In the genomic region with DNA sequence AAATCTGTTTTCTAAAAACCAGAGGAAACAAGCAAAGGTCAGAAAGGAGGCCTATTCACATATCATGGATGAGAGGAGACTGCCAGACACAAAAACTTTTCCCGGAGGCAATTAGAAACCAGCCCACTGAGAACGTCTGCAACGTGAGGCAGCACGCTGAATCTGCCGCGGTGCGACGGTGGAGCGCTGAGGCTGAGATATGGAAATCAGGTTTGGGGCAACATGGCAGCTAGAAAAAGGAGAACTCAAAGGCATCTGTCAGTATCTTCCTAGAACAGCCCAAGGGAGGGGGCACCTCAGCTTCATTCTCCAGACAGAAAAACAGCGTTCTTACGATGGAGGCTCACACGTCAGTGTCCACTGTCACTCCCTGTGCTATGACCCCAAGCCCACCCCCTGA, we compare ENCODE assay signal across 26 cellular contexts. TPM values are rescaled to one million over a fixed set of nuclear protein-coding genes. Genes with fewer than 3 reads are reported as not detected.
A peak's percentile ranks its signal among the peaks of the same experiment; 100 is the strongest.
DNase-seq lines count a peak whose midpoint lies in the region; ATAC-seq and TF ChIP-seq lines count a peak whose summit lies in the region.
"Had no signal": no experiment of that assay in that cellular context is flagged by ENCODE, and none has a peak within 500 bp of the region (broad histone marks: within the 10 kb centered on the region; RNA-seq: fewer than 3 reads in every experiment).

No MANE protein-coding gene starts in this region.

- TF ChIP-seq CTCF in left lung (IDR thresholded peaks at IDR 0.05) = no peak

- H4K8ac ChIP-seq in neuronal stem cell (ENCODE audit: low read depth, low read length) = no peak overlapping the region

- H3K4me3 ChIP-seq in neuronal stem cell (ENCODE audit: low read length in 2 of 2) (peak overlapping the region in 1 of 2 donors; percentile 20), left lung (no peak overlapping the region)
- H3K4me3 ChIP-seq: GM23248, ovary, transverse colon had no signal

- H3K4ac ChIP-seq in neuronal stem cell (ENCODE audit: low read length) = no peak overlapping the region

- H2BK120ac ChIP-seq in neuronal stem cell (ENCODE audit: low read depth, low read length) = no peak overlapping the region

- POLR2A ChIA-PET in activated CD4-positive, alpha-beta memory T cell treated with anti-CD3 and anti-CD28 coated beads, Interleukin-2, amount 10 ng/mL, durations not matched to agents 7 days and 5 days (lab: Charles Lee) = no interaction called here

- intact Hi-C loops in activated naive CD4-positive, alpha-beta T cell treated with anti-CD3 and anti-CD28 coated beads for 36 hours (cut with micrococcal nuclease) = loop anchor here (10.0 kb wide), 2 partner anchors 643 to 733 kb away; a partner anchor contains a TSS
- intact Hi-C loops in left lung (cut with DNase I) = no loop called here

- no peak overlapping the region for H2BK12ac ChIP-seq in neuronal stem cell (ENCODE audit: low read length)

- peaks cover 66% of the 10 kb centered on the region for H3K4me1 Mint-ChIP-seq in activated naive CD4-positive, alpha-beta T cell treated with anti-CD3 and anti-CD28 coated beads for 36 hours (ENCODE audit: low read depth)
- peaks cover 74% of the 10 kb centered on the region for H3K4me1 Mint-ChIP-seq in activated CD4-positive, alpha-beta memory T cell treated with anti-CD3 and anti-CD28 coated beads, Interleukin-2, amount 10 ng/mL, durations not matched to agents 7 days and 5 days

- H3K4me1 ChIP-seq in neuronal stem cell (ENCODE audit: control insufficient read depth in 2 of 2, insufficient read depth in 1 of 2, low read depth in 1 of 2, low read length in 2 of 2) (peaks cover 2 to 16% of the 10 kb centered on the region in 2 donors), left lung (peaks cover 21 to 43% of the 10 kb centered on the region in 2 donors)

- DNase-seq in activated naive CD4-positive, alpha-beta T cell treated with anti-CD3 and anti-CD28 coated beads for 36 hours = no peak
- DNase-seq in activated naive CD4-positive, alpha-beta T cell treated with Interleukin-2 at 50 U/mL for 16 hours = no peak
- DNase-seq in activated CD4-positive, alpha-beta memory T cell treated with anti-CD3 and anti-CD28 coated beads, Interleukin-2, amount 10 ng/mL, durations not matched to agents 7 days and 5 days = no peak
- DNase-seq in neuronal stem cell (ENCODE audit: low spot score) = no peak
- DNase-seq in left lung = no peak
- DNase-seq: activated CD8-positive, alpha-beta memory T cell treated with anti-CD3 and anti-CD28 coated beads, Interleukin-2, amount 50 U/mL, for 48 hours; activated effector memory CD4-positive, alpha-beta T cell treated with Interleukin-2 at 50 U/mL for 16 hours; BE2C; caudate nucleus; DMS 273 treated with DMSO at 0.1 percent for 48 hours; effector memory CD8-positive, alpha-beta T cell; erythroblast; GM23248; IMR-90; left colon; mammary epithelial cell; NCI-H2107; NCI-H446; NCI-H748 treated with DMSO at 0.1 percent for 48 hours; nephron progenitor cell; ovary; Right ventricle myocardium superior; stimulated activated CD4-positive, alpha-beta T cell treated with anti-CD3 and anti-CD28 coated beads, Interleukin-15, amount 100 ng/mL, for 24 hours; transverse colon had no signal

- CTCF ChIA-PET in activated naive CD4-positive, alpha-beta T cell treated with anti-CD3 and anti-CD28 coated beads for 36 hours (lab: Charles Lee) = no interaction called here
- CTCF ChIA-PET in activated CD4-positive, alpha-beta memory T cell treated with anti-CD3 and anti-CD28 coated beads, Interleukin-2, amount 10 ng/mL, durations not matched to agents 7 days and 5 days (lab: Charles Lee) = no interaction called here

- no peak for ATAC-seq in left lung
- ATAC-seq: effector memory CD8-positive, alpha-beta T cell; left colon; stimulated activated memory B cell treated with anti-CD40 and anti-IgM and Interleukin-4, amounts not matched to agents 10 μg/mL and 1 μg/mL and 100 μg/mL, for 72 hours had no signal

- peaks cover 50% of the 10 kb centered on the region for H3K36me3 Mint-ChIP-seq in activated naive CD4-positive, alpha-beta T cell treated with anti-CD3 and anti-CD28 coated beads for 36 hours (ENCODE audit: low read depth)
- H3K36me3 Mint-ChIP-seq in activated CD4-positive, alpha-beta memory T cell treated with anti-CD3 and anti-CD28 coated beads, Interleukin-2, amount 10 ng/mL, durations not matched to agents 7 days and 5 days (ENCODE audit: low read depth) = peaks cover 66% of the 10 kb centered on the region

- no peak overlapping the region for H3K18ac ChIP-seq in neuronal stem cell (ENCODE audit: low read length)

- H3K27ac Mint-ChIP-seq in activated naive CD4-positive, alpha-beta T cell treated with anti-CD3 and anti-CD28 coated beads for 36 hours = peak overlapping the region; percentile 54
- peak overlapping the region; percentile 67 for H3K27ac Mint-ChIP-seq in activated CD4-positive, alpha-beta memory T cell treated with anti-CD3 and anti-CD28 coated beads, Interleukin-2, amount 10 ng/mL, durations not matched to agents 7 days and 5 days
- H3K27ac Mint-ChIP-seq: effector memory CD8-positive, alpha-beta T cell; nephron progenitor cell; stimulated activated memory B cell treated with anti-CD40 and anti-IgM and Interleukin-4, amounts not matched to agents 10 μg/mL and 1 μg/mL and 100 μg/mL, for 72 hours had no signal

- H2AFZ ChIP-seq in neuronal stem cell (ENCODE audit: low read length) = peak overlapping the region; percentile 48
- H2AFZ ChIP-seq: GM23248 had no signal

- no peak overlapping the region for H3K9ac ChIP-seq in neuronal stem cell (ENCODE audit: low read depth, low read length, poor library complexity)
- H3K9ac ChIP-seq: GM23248 had no signal

- WGBS in neuronal stem cell (ENCODE audit: extremely low coverage in 2 of 2, insufficient read length in 2 of 2, insufficient replicate concordance in 1 of 2), 2 donors = no CpG with 5 or more reads among the region's 12 CpGs

- no peaks in the 10 kb centered on the region for H3K27me3 ChIP-seq in neuronal stem cell (ENCODE audit: control insufficient read depth in 3 of 3, insufficient read depth in 3 of 3, low read depth in 1 of 3, low read length in 3 of 3)
- H3K27me3 ChIP-seq in left lung = no peaks in the 10 kb centered on the region
- H3K27me3 ChIP-seq: BE2C, ovary, transverse colon had no signal

- H3K9me3 Mint-ChIP-seq in activated naive CD4-positive, alpha-beta T cell treated with anti-CD3 and anti-CD28 coated beads for 36 hours = no peaks in the 10 kb centered on the region
- H3K9me3 Mint-ChIP-seq in activated CD4-positive, alpha-beta memory T cell treated with anti-CD3 and anti-CD28 coated beads, Interleukin-2, amount 10 ng/mL, durations not matched to agents 7 days and 5 days = no peaks in the 10 kb centered on the region
- H3K9me3 Mint-ChIP-seq: effector memory CD8-positive, alpha-beta T cell; nephron progenitor cell; stimulated activated memory B cell treated with anti-CD40 and anti-IgM and Interleukin-4, amounts not matched to agents 10 μg/mL and 1 μg/mL and 100 μg/mL, for 72 hours had no signal

- H3K79me1 ChIP-seq in neuronal stem cell (ENCODE audit: low read depth, low read length) = peaks cover 3% of the 10 kb centered on the region

- H2AK5ac ChIP-seq in neuronal stem cell (ENCODE audit: low read depth, low read length) = no peak overlapping the region

- H2BK5ac ChIP-seq in neuronal stem cell (ENCODE audit: low read length) = no peak overlapping the region

- no peak overlapping the region for H3K4me2 ChIP-seq in neuronal stem cell (ENCODE audit: insufficient read depth, low read length, poor library complexity, severe bottlenecking)

- no peaks in the 10 kb centered on the region for H3K27me3 Mint-ChIP-seq in activated naive CD4-positive, alpha-beta T cell treated with anti-CD3 and anti-CD28 coated beads for 36 hours (ENCODE audit: low read depth)
- no peaks in the 10 kb centered on the region for H3K27me3 Mint-ChIP-seq in activated CD4-positive, alpha-beta memory T cell treated with anti-CD3 and anti-CD28 coated beads, Interleukin-2, amount 10 ng/mL, durations not matched to agents 7 days and 5 days
- H3K27me3 Mint-ChIP-seq: effector memory CD8-positive, alpha-beta T cell; stimulated activated memory B cell treated with anti-CD40 and anti-IgM and Interleukin-4, amounts not matched to agents 10 μg/mL and 1 μg/mL and 100 μg/mL, for 72 hours had no signal

- peaks cover 11 to 50% of the 10 kb centered on the region in 2 donors for H3K36me3 ChIP-seq in neuronal stem cell (replicated peaks in 1 of 2; ENCODE audit: control insufficient read depth in 2 of 2, insufficient read depth in 2 of 2, low read length in 2 of 2)
- H3K36me3 ChIP-seq in left lung = peaks cover 5 to 50% of the 10 kb centered on the region in 2 donors
- H3K36me3 ChIP-seq: ovary had no signal

- no peak overlapping the region for H3K27ac ChIP-seq in neuronal stem cell (replicated peaks; ENCODE audit: low read length)
- H3K27ac ChIP-seq in left lung = no peak overlapping the region
- H3K27ac ChIP-seq: GM23248, ovary, transverse colon had no signal

- H3K9me3 ChIP-seq in neuronal stem cell (replicated peaks in 1 of 2; ENCODE audit: control insufficient read depth in 2 of 2, insufficient read depth in 1 of 2, low read depth in 1 of 2, low read length in 2 of 2) = peaks cover 0 to 16% of the 10 kb centered on the region in 2 donors
- H3K9me3 ChIP-seq in left lung = no peaks in the 10 kb centered on the region
- H3K9me3 ChIP-seq: BE2C, ovary, transverse colon had no signal

- H3K14ac ChIP-seq in neuronal stem cell (ENCODE audit: low read length) = no peak overlapping the region

- no peak overlapping the region for H4K91ac ChIP-seq in neuronal stem cell (ENCODE audit: low read depth, low read length, poor library complexity)

- H3K23ac ChIP-seq in neuronal stem cell (ENCODE audit: low read depth, low read length, poor library complexity) = peak overlapping the region; percentile 59

- no peak overlapping the region for H2BK15ac ChIP-seq in neuronal stem cell (ENCODE audit: low read length)

- H3K4me3 Mint-ChIP-seq in activated naive CD4-positive, alpha-beta T cell treated with anti-CD3 and anti-CD28 coated beads for 36 hours = no peak overlapping the region
- no peak overlapping the region for H3K4me3 Mint-ChIP-seq in activated CD4-positive, alpha-beta memory T cell treated with anti-CD3 and anti-CD28 coated beads, Interleukin-2, amount 10 ng/mL, durations not matched to agents 7 days and 5 days
- H3K4me3 Mint-ChIP-seq: effector memory CD8-positive, alpha-beta T cell; nephron progenitor cell; stimulated activated memory B cell treated with anti-CD40 and anti-IgM and Interleukin-4, amounts not matched to agents 10 μg/mL and 1 μg/mL and 100 μg/mL, for 72 hours had no signal

RNA-seq across cellular contexts. Expression of a gene that starts 5.2 kb away (rescaled TPM):
- total RNA-seq in activated naive CD4-positive, alpha-beta T cell treated with anti-CD3 and anti-CD28 coated beads for 36 hours = 100 to 1,000 TPM; 170 to 180 TPM
- total RNA-seq in activated CD4-positive, alpha-beta memory T cell treated with anti-CD3 and anti-CD28 coated beads, Interleukin-2, amount 10 ng/mL, durations not matched to agents 7 days and 5 days = 10 to 100 TPM; 88.6 to 88.7 TPM
- polyA plus RNA-seq in neuronal stem cell (2013, experiment 1 of 2) = 21.2 TPM
- 21.3 TPM for polyA plus RNA-seq in neuronal stem cell (2013, experiment 2 of 2)
- 10 to 100 TPM; 55.7 to 56.3 TPM for total RNA-seq in left lung

RNA-seq across cellular contexts. Expression of a gene that starts 5.3 kb away (rescaled TPM):
- 10 to 100 TPM; 74.5 to 86.3 TPM for total RNA-seq in activated naive CD4-positive, alpha-beta T cell treated with anti-CD3 and anti-CD28 coated beads for 36 hours
- total RNA-seq in activated CD4-positive, alpha-beta memory T cell treated with anti-CD3 and anti-CD28 coated beads, Interleukin-2, amount 10 ng/mL, durations not matched to agents 7 days and 5 days = 10 to 100 TPM; 80.4 to 82.1 TPM
- 74.0 TPM for polyA plus RNA-seq in neuronal stem cell (2013, experiment 1 of 2)
- 75.8 TPM for polyA plus RNA-seq in neuronal stem cell (2013, experiment 2 of 2)
- total RNA-seq in left lung = 10 to 100 TPM; 75.5 to 90.7 TPM

RNA-seq across cellular contexts. Expression of a gene that starts 18.2 kb away (rescaled TPM):
- total RNA-seq in activated naive CD4-positive, alpha-beta T cell treated with anti-CD3 and anti-CD28 coated beads for 36 hours = not detected
- total RNA-seq in activated CD4-positive, alpha-beta memory T cell treated with anti-CD3 and anti-CD28 coated beads, Interleukin-2, amount 10 ng/mL, durations not matched to agents 7 days and 5 days = not detected
- polyA plus RNA-seq in neuronal stem cell (2013, experiment 1 of 2) = not detected
- not detected for polyA plus RNA-seq in neuronal stem cell (2013, experiment 2 of 2)
- total RNA-seq in left lung = 1 to 10 TPM; 2.0 to 3.6 TPM
- total RNA-seq: GM23248; IMR-90; left colon; mammary epithelial cell; T-helper 2 cell treated with Interferon-gamma antibody and Interleukin-4, amounts not matched to agents 100 ng/mL and 5 ng/mL, for 36 hours; transverse colon had no signal
- polyA plus RNA-seq: IMR-90 had no signal

RNA-seq across cellular contexts. Expression of a gene that starts 30.3 kb away (rescaled TPM):
- 10 to 100 TPM; 17.3 to 17.9 TPM for total RNA-seq in activated naive CD4-positive, alpha-beta T cell treated with anti-CD3 and anti-CD28 coated beads for 36 hours
- total RNA-seq in activated CD4-positive, alpha-beta memory T cell treated with anti-CD3 and anti-CD28 coated beads, Interleukin-2, amount 10 ng/mL, durations not matched to agents 7 days and 5 days = 10 to 100 TPM; 45.0 to 49.0 TPM
- polyA plus RNA-seq in neuronal stem cell (2013, experiment 1 of 2) = 32.2 TPM
- 31.5 TPM for polyA plus RNA-seq in neuronal stem cell (2013, experiment 2 of 2)
- total RNA-seq in left lung = 100 to 1,000 TPM; 452 to 479 TPM

RNA-seq across cellular contexts. Expression of a gene that starts 56.3 kb away (rescaled TPM):
- total RNA-seq in activated naive CD4-positive, alpha-beta T cell treated with anti-CD3 and anti-CD28 coated beads for 36 hours = 100 to 1,000 TPM; 102 to 103 TPM
- total RNA-seq in activated CD4-positive, alpha-beta memory T cell treated with anti-CD3 and anti-CD28 coated beads, Interleukin-2, amount 10 ng/mL, durations not matched to agents 7 days and 5 days = 10 to 100 TPM; 63.3 to 69.0 TPM
- 55.6 TPM for polyA plus RNA-seq in neuronal stem cell (2013, experiment 1 of 2)
- polyA plus RNA-seq in neuronal stem cell (2013, experiment 2 of 2) = 57.2 TPM
- total RNA-seq in left lung = 10 to 100 TPM; 48.3 to 53.5 TPM
